9 cellular contexts compared by ENCODE assay signal in genomic region chr12:111788178-111788654, GRCh38. TPM values are rescaled to one million over a fixed set of nuclear protein-coding genes. Genes with fewer than 3 reads are reported as not detected.
DNase-seq lines count a peak whose midpoint lies in the region; ATAC-seq and TF ChIP-seq lines count a peak whose summit lies in the region.
"Had no signal": no experiment of that assay in that cellular context is flagged by ENCODE, and none has a peak within 500 bp of the region (broad histone marks: within the 10 kb centered on the region; RNA-seq: fewer than 3 reads in every experiment).

No MANE protein-coding gene starts in this region.

- H2AK5ac ChIP-seq in neuronal stem cell (ENCODE audit: low read depth, low read length): no peak overlapping the region

- TF ChIP-seq CTCF in endothelial cell (IDR thresholded peaks at IDR 0.05; ENCODE audit: unreplicated experiment): no peak
- peak; percentile 43 for TF ChIP-seq CTCF in osteocyte (IDR thresholded peaks at IDR 0.05)
- TF ChIP-seq CTCF in coronary artery (IDR thresholded peaks at IDR 0.05): no peak
- no peak for TF ChIP-seq CTCF in CD4-positive, alpha-beta T cell (IDR thresholded peaks at IDR 0.05)

- peaks cover 52 to 53% of the 10 kb centered on the region in 2 donors for H3K36me3 ChIP-seq in neuronal stem cell (replicated peaks in 1 of 2; ENCODE audit: control insufficient read depth in 2 of 2, insufficient read depth in 2 of 2, low read length in 2 of 2)

- no peak overlapping the region for H3K4me2 ChIP-seq in neuronal stem cell (ENCODE audit: insufficient read depth, low read length, poor library complexity, severe bottlenecking)

- H3K4me3 Mint-ChIP-seq in endothelial cell (ENCODE audit: unreplicated experiment) (peak overlapping the region; percentile 56), osteocyte (ENCODE audit: unreplicated experiment) (no peak overlapping the region)
- H3K4me3 Mint-ChIP-seq in CD4-positive, alpha-beta T cell: no peak overlapping the region
- H3K4me3 Mint-ChIP-seq: activated CD8-positive, alpha-beta T cell treated with anti-CD3 and anti-CD28 coated beads, Interleukin-2, amount 10 ng/mL, durations not matched to agents 7 days and 5 days had no signal

- no peak overlapping the region for H3K4ac ChIP-seq in neuronal stem cell (ENCODE audit: low read length)

- H3K27ac Mint-ChIP-seq in endothelial cell (ENCODE audit: unreplicated experiment): no peak overlapping the region
- no peak overlapping the region for H3K27ac Mint-ChIP-seq in osteocyte (ENCODE audit: unreplicated experiment)
- H3K27ac Mint-ChIP-seq in CD4-positive, alpha-beta T cell: no peak overlapping the region
- H3K27ac Mint-ChIP-seq: activated CD8-positive, alpha-beta T cell treated with anti-CD3 and anti-CD28 coated beads, Interleukin-2, amount 10 ng/mL, durations not matched to agents 7 days and 5 days had no signal

- no peak overlapping the region for H3K18ac ChIP-seq in neuronal stem cell (ENCODE audit: low read length)

- CTCF ChIA-PET in CD4-positive, alpha-beta T cell (lab: Charles Lee): no interaction called here

- H3K9me3 Mint-ChIP-seq in endothelial cell (ENCODE audit: unreplicated experiment) (no peaks in the 10 kb centered on the region), osteocyte (ENCODE audit: unreplicated experiment) (no peaks in the 10 kb centered on the region)
- H3K9me3 Mint-ChIP-seq in CD4-positive, alpha-beta T cell: no peaks in the 10 kb centered on the region

- H2AFZ ChIP-seq in neuronal stem cell (ENCODE audit: low read length): no peak overlapping the region

- no peak overlapping the region for H3K9ac ChIP-seq in neuronal stem cell (ENCODE audit: low read depth, low read length, poor library complexity)

- H3K36me3 Mint-ChIP-seq in endothelial cell (ENCODE audit: low read depth, unreplicated experiment) (peaks cover 21% of the 10 kb centered on the region), osteocyte (ENCODE audit: unreplicated experiment) (peaks cover 35% of the 10 kb centered on the region)
- H3K36me3 Mint-ChIP-seq in CD4-positive, alpha-beta T cell (ENCODE audit: low read depth): no peaks in the 10 kb centered on the region

- H3K27me3 ChIP-seq in neuronal stem cell (ENCODE audit: control insufficient read depth in 3 of 3, insufficient read depth in 3 of 3, low read depth in 1 of 3, low read length in 3 of 3): no peaks in the 10 kb centered on the region
- no peaks in the 10 kb centered on the region for H3K27me3 ChIP-seq in CD4-positive, alpha-beta T cell (ENCODE audit: control insufficient read depth, insufficient read depth, low read length)

- DNase-seq in GF-D8 (lab: John Stamatoyannopoulos, UW): peak; percentile 38
- peak; percentile 43 for DNase-seq in NCI-H69 (lab: John Stamatoyannopoulos, UW)
- no peak for DNase-seq in endothelial cell (ENCODE audit: low spot score)
- no peak for DNase-seq in osteocyte (ENCODE audit: extremely low spot score, unreplicated experiment)
- DNase-seq in activated CD4-positive, alpha-beta T cell treated with anti-CD3 and anti-CD28 coated beads for 4 hours: no peak
- no peak for DNase-seq in coronary artery (ENCODE audit: low spot score)
- DNase-seq in neuronal stem cell (ENCODE audit: low spot score): no peak
- DNase-seq in CD4-positive, alpha-beta T cell: no peak
- DNase-seq: activated CD8-positive, alpha-beta T cell treated with anti-CD3 and anti-CD28 coated beads, Interleukin-2, amount 10 ng/mL, durations not matched to agents 7 days and 5 days had no signal

- H2BK15ac ChIP-seq in neuronal stem cell (ENCODE audit: low read length): no peak overlapping the region

- H3K9me3 ChIP-seq in neuronal stem cell (replicated peaks in 1 of 2; ENCODE audit: control insufficient read depth in 2 of 2, insufficient read depth in 1 of 2, low read depth in 1 of 2, low read length in 2 of 2): peaks cover 0 to 2% of the 10 kb centered on the region in 2 donors
- H3K9me3 ChIP-seq in CD4-positive, alpha-beta T cell (ENCODE audit: control insufficient read depth, low read length): no peaks in the 10 kb centered on the region

- no CpG with 5 or more reads among the region's 8 CpGs for WGBS in neuronal stem cell (ENCODE audit: extremely low coverage in 2 of 2, insufficient read length in 2 of 2, insufficient replicate concordance in 1 of 2), 2 donors

- no peaks in the 10 kb centered on the region for H3K4me1 Mint-ChIP-seq in endothelial cell (ENCODE audit: unreplicated experiment)
- peaks cover 2% of the 10 kb centered on the region for H3K4me1 Mint-ChIP-seq in osteocyte (ENCODE audit: unreplicated experiment)
- H3K4me1 Mint-ChIP-seq in CD4-positive, alpha-beta T cell (ENCODE audit: low read depth): no peaks in the 10 kb centered on the region

- H3K4me1 ChIP-seq in neuronal stem cell (ENCODE audit: control insufficient read depth in 2 of 2, insufficient read depth in 1 of 2, low read depth in 1 of 2, low read length in 2 of 2): no peaks in the 10 kb centered on the region

- no peak overlapping the region for H4K8ac ChIP-seq in neuronal stem cell (ENCODE audit: low read depth, low read length)

- POLR2A ChIA-PET in CD4-positive, alpha-beta T cell (lab: Charles Lee): no interaction called here

- H2BK120ac ChIP-seq in neuronal stem cell (ENCODE audit: low read depth, low read length): no peak overlapping the region

- no peak overlapping the region for H2BK12ac ChIP-seq in neuronal stem cell (ENCODE audit: low read length)

- H3K27me3 Mint-ChIP-seq in endothelial cell (ENCODE audit: unreplicated experiment): peaks cover 3% of the 10 kb centered on the region
- no peaks in the 10 kb centered on the region for H3K27me3 Mint-ChIP-seq in osteocyte (ENCODE audit: unreplicated experiment)
- no peaks in the 10 kb centered on the region for H3K27me3 Mint-ChIP-seq in CD4-positive, alpha-beta T cell

- peaks cover 3% of the 10 kb centered on the region for H3K79me1 ChIP-seq in neuronal stem cell (ENCODE audit: low read depth, low read length)

- no peak overlapping the region for H3K27ac ChIP-seq in coronary artery
- no peak overlapping the region for H3K27ac ChIP-seq in neuronal stem cell (replicated peaks; ENCODE audit: low read length)
- no peak overlapping the region for H3K27ac ChIP-seq in CD4-positive, alpha-beta T cell (ENCODE audit: low read depth, low read length)

- H2BK5ac ChIP-seq in neuronal stem cell (ENCODE audit: low read length): no peak overlapping the region

- no peak overlapping the region for H3K14ac ChIP-seq in neuronal stem cell (ENCODE audit: low read length)

- H3K4me3 ChIP-seq in coronary artery (no peak overlapping the region), neuronal stem cell (ENCODE audit: low read length in 2 of 2) (no peak overlapping the region)

- no peak overlapping the region for H3K23ac ChIP-seq in neuronal stem cell (ENCODE audit: low read depth, low read length, poor library complexity)

- intact Hi-C loops in CD4-positive, alpha-beta T cell (cut with DNase I, micrococcal nuclease): no loop called here

- no peak for ATAC-seq in CD4-positive, alpha-beta T cell (ENCODE audit: poor library complexity)
- ATAC-seq: activated CD8-positive, alpha-beta T cell treated with anti-CD3 and anti-CD28 coated beads, Interleukin-2, amount 10 ng/mL, durations not matched to agents 7 days and 5 days had no signal

- no peak overlapping the region for H4K91ac ChIP-seq in neuronal stem cell (ENCODE audit: low read depth, low read length, poor library complexity)

RNA-seq across cellular contexts. Expression of gene ALDH2, which starts 21.5 kb away (rescaled TPM):
- total RNA-seq in endothelial cell (ENCODE audit: unreplicated experiment) (98.5 TPM), osteocyte (68.4 and 69.1 TPM in 2 replicates)
- 29.8 TPM for polyA plus RNA-seq in neuronal stem cell (2013, experiment 1 of 2)
- 30.2 TPM for polyA plus RNA-seq in neuronal stem cell (2013, experiment 2 of 2)
- total RNA-seq in CD4-positive, alpha-beta T cell: 1 to 10 TPM; 2.0 to 2.1 TPM

RNA-seq across cellular contexts. Expression of gene MAPKAPK5, which starts 53.8 kb away (rescaled TPM):
- total RNA-seq in endothelial cell (ENCODE audit: unreplicated experiment): 48.8 TPM
- 41.4 and 45.0 TPM in 2 replicates for total RNA-seq in osteocyte
- polyA plus RNA-seq in neuronal stem cell (2013, experiment 1 of 2): 29.4 TPM
- polyA plus RNA-seq in neuronal stem cell (2013, experiment 2 of 2): 29.3 TPM
- 10 to 100 TPM; 62.2 to 63.6 TPM for total RNA-seq in CD4-positive, alpha-beta T cell

Comparison
In these comparisons a context has a peak if more than half of its experiments do, and no peak if none do; other contexts are left out.
1. DNase-seq: peak in GF-D8 (single experiment) and NCI-H69 (single experiment); none in endothelial cell (single experiment), osteocyte (single experiment), activated CD4-positive, alpha-beta T cell treated with anti-CD3 and anti-CD28 coated beads for 4 hours (0 of 2), coronary artery (single experiment), neuronal stem cell (single experiment) and CD4-positive, alpha-beta T cell (0 of 10).
2. RNA of gene ALDH2, which starts 21.5 kb away (total RNA-seq): 98.5 TPM in endothelial cell (single experiment) and 68.4 to 69.1 TPM in osteocyte; 2.0 to 2.1 TPM in CD4-positive, alpha-beta T cell; every median in the first group is over 10 times any median in the second.